ENCODE assay signal across 18 cellular contexts in genomic region chr9:131862261-131862660, GRCh38.
DNase-seq lines count a peak whose midpoint lies in the region; ATAC-seq and TF ChIP-seq lines count a peak whose summit lies in the region.
"Had no signal": no experiment of that assay in that cellular context is flagged by ENCODE, and none has a peak within 500 bp of the region (broad histone marks: within the 10 kb centered on the region; RNA-seq: fewer than 3 reads in every experiment).

No MANE protein-coding gene starts in this region.

- no peaks in the 10 kb centered on the region for H3K9me3 Mint-ChIP-seq in nephron progenitor cell
- no peaks in the 10 kb centered on the region for H3K9me3 Mint-ChIP-seq in stimulated activated effector memory CD8-positive, alpha-beta T cell treated with anti-CD3 and anti-CD28 coated beads, Interleukin-12 subunit alpha, Interleukin-12 subunit beta, amount 100 ng/mL, for 72 hours
- H3K9me3 Mint-ChIP-seq: GM23338, H9 had no signal

- TF ChIP-seq CTCF in nephron progenitor cell (IDR thresholded peaks at IDR 0.05), result no peak

- ATAC-seq in T-helper 17 cell (no peak), HG03095 (IDR thresholded peaks at IDR 0.05; ENCODE audit: unreplicated experiment) (no peak)
- ATAC-seq in stimulated activated effector memory CD8-positive, alpha-beta T cell treated with anti-CD3 and anti-CD28 coated beads, Interleukin-12 subunit alpha, Interleukin-12 subunit beta, amount 100 ng/mL, for 72 hours, result no peak
- ATAC-seq: GM12878, GM23338, HCT116 had no signal

- peaks cover 8% of the 10 kb centered on the region for H3K36me3 Mint-ChIP-seq in T-helper 17 cell (ENCODE audit: low read depth)
- H3K36me3 Mint-ChIP-seq in nephron progenitor cell (ENCODE audit: low read depth), result peaks cover 48% of the 10 kb centered on the region
- H3K36me3 Mint-ChIP-seq in stimulated activated effector memory CD8-positive, alpha-beta T cell treated with anti-CD3 and anti-CD28 coated beads, Interleukin-12 subunit alpha, Interleukin-12 subunit beta, amount 100 ng/mL, for 72 hours, result peaks cover 5% of the 10 kb centered on the region

- peak; percentile 38 to 70 for DNase-seq in NCI-H524 (lab: John Stamatoyannopoulos, UW)
- DNase-seq in NCI-H524 treated with DMSO at 0.1 percent for 48 hours (lab: John Stamatoyannopoulos, UW), result no peak
- DNase-seq in T-helper 17 cell, result no peak
- DNase-seq in nephron progenitor cell, result no peak
- no peak for DNase-seq in stimulated activated effector memory CD8-positive, alpha-beta T cell treated with anti-CD3 and anti-CD28 coated beads, Interleukin-12 subunit alpha, Interleukin-12 subunit beta, amount 100 ng/mL, for 72 hours (ENCODE audit: low spot score in 2 of 2)
- DNase-seq in COR-L47 (lab: John Stamatoyannopoulos, UW), result no peak
- DNase-seq: C1 segment of cervical spinal cord; Caco-2; CD4-positive, alpha-beta memory T cell; DMS153; EL; GDM1; H9 had no signal

- no peaks in the 10 kb centered on the region for H3K9me3 ChIP-seq in T-helper 17 cell (ENCODE audit: control insufficient read depth, low read length, poor library complexity, severe bottlenecking)
- H3K9me3 ChIP-seq: Caco-2 had no signal

- H3K4me3 Mint-ChIP-seq in T-helper 17 cell (no peak overlapping the region), nephron progenitor cell (no peak overlapping the region)
- H3K4me3 Mint-ChIP-seq in stimulated activated effector memory CD8-positive, alpha-beta T cell treated with anti-CD3 and anti-CD28 coated beads, Interleukin-12 subunit alpha, Interleukin-12 subunit beta, amount 100 ng/mL, for 72 hours, result no peak overlapping the region
- H3K4me3 Mint-ChIP-seq: B cell; CD4-positive, alpha-beta memory T cell; GM23338; H9 had no signal

- H3K27ac Mint-ChIP-seq in T-helper 17 cell, result peak overlapping the region; percentile 67
- H3K27ac Mint-ChIP-seq in nephron progenitor cell, result peak overlapping the region; percentile 45
- H3K27ac Mint-ChIP-seq in stimulated activated effector memory CD8-positive, alpha-beta T cell treated with anti-CD3 and anti-CD28 coated beads, Interleukin-12 subunit alpha, Interleukin-12 subunit beta, amount 100 ng/mL, for 72 hours, result no peak overlapping the region
- H3K27ac Mint-ChIP-seq: B cell, GM23338 had no signal

- no peaks in the 10 kb centered on the region for H3K27me3 Mint-ChIP-seq in T-helper 17 cell
- H3K27me3 Mint-ChIP-seq in nephron progenitor cell (ENCODE audit: low read depth, poor library complexity), result peaks cover 5% of the 10 kb centered on the region
- H3K27me3 Mint-ChIP-seq: B cell; CD4-positive, alpha-beta memory T cell had no signal

- peaks cover 3% of the 10 kb centered on the region for H3K4me1 Mint-ChIP-seq in T-helper 17 cell
- peaks cover 55% of the 10 kb centered on the region for H3K4me1 Mint-ChIP-seq in nephron progenitor cell
- no peaks in the 10 kb centered on the region for H3K4me1 Mint-ChIP-seq in stimulated activated effector memory CD8-positive, alpha-beta T cell treated with anti-CD3 and anti-CD28 coated beads, Interleukin-12 subunit alpha, Interleukin-12 subunit beta, amount 100 ng/mL, for 72 hours
- H3K4me1 Mint-ChIP-seq: CD4-positive, alpha-beta memory T cell had no signal

Comparison
In these comparisons a context has a peak if more than half of its experiments do, and no peak if none do; other contexts are left out.
1. DNase-seq: peak in NCI-H524 (2 of 2); none in NCI-H524 treated with DMSO at 0.1 percent for 48 hours (single experiment), T-helper 17 cell (0 of 3), nephron progenitor cell (single experiment), stimulated activated effector memory CD8-positive, alpha-beta T cell treated with anti-CD3 and anti-CD28 coated beads, Interleukin-12 subunit alpha, Interleukin-12 subunit beta, amount 100 ng/mL, for 72 hours (0 of 2) and COR-L47 (single experiment).